11 cellular contexts compared by ENCODE assay signal in the genomic region with DNA sequence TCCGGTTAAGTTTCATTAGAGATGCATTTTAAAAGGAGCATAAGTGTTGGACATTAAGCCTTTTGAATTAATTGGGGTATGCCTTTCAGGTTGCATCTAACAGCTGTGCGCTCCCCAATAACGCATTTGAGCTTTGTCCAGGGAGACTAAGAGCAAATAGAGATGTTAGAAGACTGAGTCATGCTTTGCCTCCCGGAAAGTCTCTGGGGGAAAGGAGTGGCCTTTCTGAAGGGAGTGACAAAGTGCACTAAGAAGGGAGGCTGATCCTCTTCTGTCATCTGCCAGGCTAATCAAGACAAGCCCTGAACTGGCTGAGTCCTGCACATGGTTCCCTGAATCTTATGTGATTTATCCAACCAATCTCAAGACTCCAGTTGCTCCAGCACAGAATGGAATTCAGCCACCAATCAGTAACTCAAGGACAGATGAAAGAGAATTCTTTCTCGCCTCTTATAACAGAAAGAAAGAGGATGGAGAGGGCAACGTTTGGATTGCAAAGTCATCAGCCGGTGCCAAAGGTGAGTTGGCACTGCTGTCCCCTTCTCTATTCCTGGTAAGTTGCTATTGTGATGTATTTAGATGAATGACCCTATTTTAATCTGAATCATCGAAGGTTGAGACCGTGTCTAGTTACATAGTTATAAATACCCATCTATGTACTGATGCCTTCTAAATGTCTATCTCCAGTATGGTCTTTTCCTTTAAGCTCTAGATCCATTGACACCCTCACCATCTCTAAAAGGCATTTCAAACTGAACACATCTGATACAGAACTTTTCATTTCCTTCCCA. TPM values are rescaled to one million over a fixed set of nuclear protein-coding genes. Genes with fewer than 3 reads are reported as not detected.
A peak's percentile ranks its signal among the peaks of the same experiment; 100 is the strongest.
DNase-seq lines count a peak whose midpoint lies in the region; ATAC-seq, FAIRE-seq and TF ChIP-seq lines count a peak whose summit lies in the region.
"Had no signal": no experiment of that assay in that cellular context is flagged by ENCODE, and none has a peak within 500 bp of the region (broad histone marks: within the 10 kb centered on the region; RNA-seq: fewer than 3 reads in every experiment).

No MANE protein-coding gene starts in this region.

- H3K4me3 ChIP-seq in AG10803 (ENCODE audit: low read length) = no peak overlapping the region
- no peak overlapping the region for H3K4me3 ChIP-seq in GM12878
- peak overlapping the region in 2 of 3 experiments; percentile 38 to 42 for H3K4me3 ChIP-seq in keratinocyte (ENCODE audit: control insufficient read depth in 2 of 3, extremely low read depth in 1 of 3, insufficient read depth in 2 of 3, low read depth in 1 of 3, low read length in 3 of 3)

- no peak for ATAC-seq in GM12878
- no peak for ATAC-seq in HG02610 (IDR thresholded peaks at IDR 0.05; ENCODE audit: unreplicated experiment)
- no peak for ATAC-seq in GM18511 (IDR thresholded peaks at IDR 0.05; ENCODE audit: unreplicated experiment)
- ATAC-seq in HG03460 (IDR thresholded peaks at IDR 0.05; ENCODE audit: unreplicated experiment) = no peak

- TF ChIP-seq CTCF in AG10803 (conservative IDR thresholded peaks at IDR 0.05; ENCODE audit: low read length) (no peak), GM12878 (IDR thresholded peaks at IDR 0.05 in 2 of 3, conservative IDR thresholded peaks at IDR 0.05 in 1 of 3; ENCODE audit: control insufficient read depth in 2 of 3, extremely low read depth in 1 of 3, insufficient read depth in 1 of 3, low read depth in 3 of 3, low read length in 3 of 3) (no peak), keratinocyte (optimal IDR thresholded peaks at IDR 0.05 in 1 of 3, IDR thresholded peaks at IDR 0.05 in 1 of 3, conservative IDR thresholded peaks at IDR 0.05 in 1 of 3; ENCODE audit: extremely low read depth in 1 of 3, insufficient read depth in 2 of 3, low read length in 3 of 3) (no peak)

- no peak overlapping the region for H3K4me2 ChIP-seq in GM12878 (ENCODE audit: control insufficient read depth, insufficient read depth)
- H3K4me2 ChIP-seq in keratinocyte (ENCODE audit: control insufficient read depth, extremely low read depth, insufficient read depth, low read depth, low read length) = peak overlapping the region; percentile 65

- intact Hi-C loops in GM12878 (cut with micrococcal nuclease; ENCODE audit: unreplicated experiment) = no loop called here

- no peak for TF ChIP-seq EP300 in GM12878 (IDR thresholded peaks at IDR 0.05; ENCODE audit: borderline replicate concordance in 1 of 2, control insufficient read depth in 1 of 2, low read depth in 2 of 2, low read length in 2 of 2)

- H3K4me3 Mint-ChIP-seq in activated naive CD8-positive, alpha-beta T cell treated with anti-CD3 and anti-CD28 coated beads for 36 hours = no peak overlapping the region
- H3K4me3 Mint-ChIP-seq: CD4-positive, CD25-positive, alpha-beta regulatory T cell; stimulated activated naive CD8-positive, alpha-beta T cell treated with anti-CD3 and anti-CD28 coated beads, Interleukin-15, Interleukin-2, amounts not matched to agents 100 ng/mL and 50 ng/mL, for 24 hours had no signal

- H3K36me3 ChIP-seq in GM12878 (ENCODE audit: control insufficient read depth in 2 of 2, insufficient read depth in 2 of 2, low read length in 1 of 2) (no peaks in the 10 kb centered on the region), keratinocyte (ENCODE audit: control insufficient read depth in 2 of 2, extremely low read depth in 1 of 2, insufficient read depth in 2 of 2, low read length in 2 of 2) (peaks cover 0 to 1% of the 10 kb centered on the region in 2 experiments)

- in situ Hi-C loops in GM12878 (cut with MboI) = no loop called here

- dilution Hi-C loops in keratinocyte (cut with MboI; ENCODE audit: extremely low pct_ligation_motif_present, low sequenced_read_pairs) = no loop called here

- H3K27me3 ChIP-seq in GM12878 (replicated peaks in 1 of 2; ENCODE audit: control insufficient read depth in 2 of 2, insufficient read depth in 2 of 2, low read length in 1 of 2) (no peaks in the 10 kb centered on the region), keratinocyte (ENCODE audit: control insufficient read depth, extremely low read depth, insufficient read depth, low read length) (no peaks in the 10 kb centered on the region)

- WGBS in GM12878 (ENCODE audit: insufficient coverage, insufficient replicate concordance, low lambda C conversion rate, missing lambda C conversion rate) = 91% methylated on average over 9 of the region's 9 CpGs

- no peaks in the 10 kb centered on the region for H4K20me1 ChIP-seq in GM12878 (ENCODE audit: control insufficient read depth, insufficient read depth)
- H4K20me1 ChIP-seq in keratinocyte (ENCODE audit: control insufficient read depth, extremely low read depth, insufficient read depth, low read length) = peaks cover 3% of the 10 kb centered on the region

- H3K9me3 ChIP-seq in GM12878 (replicated peaks; ENCODE audit: control insufficient read depth, insufficient read depth, low read length) = no peaks in the 10 kb centered on the region
- H3K9me3 ChIP-seq in keratinocyte (ENCODE audit: control insufficient read depth, low read depth, low read length) = no peaks in the 10 kb centered on the region

- H3K9me3 Mint-ChIP-seq in activated naive CD8-positive, alpha-beta T cell treated with anti-CD3 and anti-CD28 coated beads for 36 hours = no peaks in the 10 kb centered on the region
- H3K9me3 Mint-ChIP-seq: CD4-positive, CD25-positive, alpha-beta regulatory T cell; stimulated activated naive CD8-positive, alpha-beta T cell treated with anti-CD3 and anti-CD28 coated beads, Interleukin-15, Interleukin-2, amounts not matched to agents 100 ng/mL and 50 ng/mL, for 24 hours had no signal

- no peaks in the 10 kb centered on the region for H3K27me3 Mint-ChIP-seq in activated naive CD8-positive, alpha-beta T cell treated with anti-CD3 and anti-CD28 coated beads for 36 hours
- H3K27me3 Mint-ChIP-seq: CD4-positive, CD25-positive, alpha-beta regulatory T cell; stimulated activated naive CD8-positive, alpha-beta T cell treated with anti-CD3 and anti-CD28 coated beads, Interleukin-15, Interleukin-2, amounts not matched to agents 100 ng/mL and 50 ng/mL, for 24 hours had no signal

- CTCF ChIA-PET in GM12878 (lab: Yijun Ruan, JAX) = interaction anchor here (0.6 to 1.6 kb wide), 2 partner anchors 10 to 13 kb away, joined by 4 to 8 read pairs; no protein-coding TSS in a partner anchor

- SMC1A ChIA-PET in GM12878 (lab: Charles Lee; ENCODE audit: uncharacterized antibody, unreplicated experiment) = interaction anchor here (1.0 to 1.3 kb wide), 2 partner anchors 10 to 23 kb away, joined by 3 to 6 read pairs; no protein-coding TSS in a partner anchor

- RAD21 ChIA-PET in GM12878 (lab: Charles Lee; ENCODE audit: unreplicated experiment) = no interaction called here

- TF ChIP-seq POLR2A in GM12878 (IDR thresholded peaks at IDR 0.05; ENCODE audit: low read depth, low read length) = no peak

- FAIRE-seq in GM12878 (lab: Jason Lieb, UNC) (no peak), keratinocyte (lab: Jason Lieb, UNC) (peak; percentile 79)
- FAIRE-seq: islet of Langerhans had no signal

- no peak for TF ChIP-seq RAD21 in GM12878 (IDR thresholded peaks at IDR 0.05; ENCODE audit: insufficient read depth, low read depth, low read length)

- no peaks in the 10 kb centered on the region for H3K4me1 ChIP-seq in GM12878 (ENCODE audit: control insufficient read depth, insufficient read depth, low read length)
- peaks cover 19% of the 10 kb centered on the region for H3K4me1 ChIP-seq in keratinocyte (ENCODE audit: control insufficient read depth, extremely low read depth, insufficient read depth, low read length)

- H3K4me1 Mint-ChIP-seq in activated naive CD8-positive, alpha-beta T cell treated with anti-CD3 and anti-CD28 coated beads for 36 hours = peaks cover 2% of the 10 kb centered on the region

- H3K27ac Mint-ChIP-seq in activated naive CD8-positive, alpha-beta T cell treated with anti-CD3 and anti-CD28 coated beads for 36 hours = no peak overlapping the region
- H3K27ac Mint-ChIP-seq: CD4-positive, CD25-positive, alpha-beta regulatory T cell; stimulated activated naive CD8-positive, alpha-beta T cell treated with anti-CD3 and anti-CD28 coated beads, Interleukin-15, Interleukin-2, amounts not matched to agents 100 ng/mL and 50 ng/mL, for 24 hours had no signal

- H3K79me2 ChIP-seq in GM12878 (ENCODE audit: control insufficient read depth, insufficient read depth, low read length) = no peaks in the 10 kb centered on the region
- H3K79me2 ChIP-seq in keratinocyte (ENCODE audit: control insufficient read depth, insufficient read depth, low read length) = peaks cover 10% of the 10 kb centered on the region

- H3K27ac ChIP-seq in GM12878 (ENCODE audit: control insufficient read depth, insufficient read depth) (no peak overlapping the region), keratinocyte (ENCODE audit: control insufficient read depth, insufficient read depth, low read length) (no peak overlapping the region)

- no peak overlapping the region for H2AFZ ChIP-seq in GM12878 (ENCODE audit: control insufficient read depth, low read depth, low read length)
- H2AFZ ChIP-seq in keratinocyte (ENCODE audit: control insufficient read depth, low read length) = no peak overlapping the region

- no peak overlapping the region for H3K9ac ChIP-seq in GM12878 (ENCODE audit: control insufficient read depth, insufficient read depth, low read length)
- no peak overlapping the region for H3K9ac ChIP-seq in keratinocyte (ENCODE audit: control insufficient read depth, extremely low read depth, insufficient read depth, low read length)

- BruUV-seq in GM12878 (replicated peaks; lab: Mats Ljungman, UMichigan) = TSS peak; percentile 43

- H3K36me3 Mint-ChIP-seq in activated naive CD8-positive, alpha-beta T cell treated with anti-CD3 and anti-CD28 coated beads for 36 hours = peaks cover 5% of the 10 kb centered on the region
- H3K36me3 Mint-ChIP-seq: CD4-positive, CD25-positive, alpha-beta regulatory T cell had no signal

- DNase-seq in AG10803 (ENCODE audit: low read depth) = peak; percentile 78
- peak; percentile 42 for DNase-seq in HT1080 (ENCODE audit: low read depth)
- DNase-seq in GM12878 (ENCODE audit: low read depth, low spot score) = no peak
- no peak for DNase-seq in keratinocyte (ENCODE audit: low read depth, low spot score)
- no peak for DNase-seq in activated naive CD8-positive, alpha-beta T cell treated with anti-CD3 and anti-CD28 coated beads for 36 hours
- DNase-seq: CD4-positive, CD25-positive, alpha-beta regulatory T cell had no signal

- no peaks in the 10 kb centered on the region for H3K9me1 ChIP-seq in keratinocyte (ENCODE audit: control insufficient read depth, extremely low read depth, insufficient read depth, low read length)

- POLR2A ChIA-PET in GM12878 (lab: Charles Lee) = interaction anchor here (0.6 to 0.7 kb wide), 2 partner anchors 16 to 26 kb away, joined by 3 to 6 read pairs; no protein-coding TSS in a partner anchor

RNA-seq across cellular contexts. Expression of gene TTL, which starts 12.1 kb away (rescaled TPM):
- 48.5 and 50.1 TPM in 2 replicates for total RNA-seq in HT1080 (2014; rRNA removed; shearing (Covaris generic))
- 35.1 and 39.4 TPM in 2 replicates for polyA plus RNA-seq in HT1080 (2015; cell fraction: cytosol; rRNA removed)
- 37.9 and 40.0 TPM in 2 replicates for polyA plus RNA-seq in HT1080 (2015; cell fraction: nucleus; rRNA removed)
- total RNA-seq in GM12878 (2013; cell fraction: nucleolus; rRNA removed) = 28.7 and 29.4 TPM in 2 replicates
- total RNA-seq in GM12878 (2014; rRNA removed) (16.6 and 16.7 TPM in 2 replicates), GM12878 (2014; rRNA removed; fragmentation: Illumina TruSeq; extraction: Trizol) (21.1 and 21.8 TPM in 2 replicates), GM12878 (2021) (24.1 and 27.1 TPM in 2 replicates)
- polyA plus RNA-seq in GM12878 (2011; ENCODE audit: low read depth) = 4.6 TPM
- polyA plus RNA-seq in GM12878 (2011; rRNA removed) (17.4 and 19.9 TPM in 2 replicates), GM12878 (2014; fragmentation: Illumina TruSeq; extraction: Trizol) (23.0 and 24.7 TPM in 2 replicates), GM12878 (2014; fragmentation: Nextera tagmentation; extraction: Ambion mirVana) (1 to 10 TPM; 3.9 to 4.8 TPM), GM12878 (2014; rRNA removed) (15.2 and 15.5 TPM in 2 replicates), GM12878 (2016; fragmentation: Nextera tagmentation; extraction: Ambion mirVana) (1 to 10 TPM; 5.0 to 5.2 TPM), keratinocyte (27.6 to 37.9 TPM (median 28.6 TPM) in 3 replicates)
- 13.2 and 13.6 TPM in 2 replicates for polyA plus RNA-seq in GM12878 (2011; cell fraction: cytosol; rRNA removed)
- polyA plus RNA-seq in GM12878 (2011; cell fraction: nucleus; rRNA removed) = 15.4 and 18.9 TPM in 2 replicates
- 5.8 and 6.1 TPM in 2 replicates for polyA plus RNA-seq in GM12878 (2012)
- 18.7 and 23.0 TPM in 2 replicates for polyA minus RNA-seq in GM12878 (2011; rRNA and poly(A)+ RNA removed)
- polyA minus RNA-seq in GM12878 (2011; cell fraction: cytosol; rRNA and poly(A)+ RNA removed) = 6.1 and 14.3 TPM in 2 replicates
- 6.9 and 12.4 TPM in 2 replicates for polyA minus RNA-seq in GM12878 (2011; cell fraction: nucleus; rRNA and poly(A)+ RNA removed)
- polyA plus RNA-seq in keratinocyte (2011; ENCODE audit: low read depth) = 10.4 TPM
- 31.2 and 45.2 TPM in 2 replicates for polyA plus RNA-seq in keratinocyte (2011; cell fraction: cytosol; rRNA removed)
- 37.9 and 39.6 TPM in 2 replicates for polyA plus RNA-seq in keratinocyte (2011; cell fraction: nucleus; rRNA removed)
- polyA plus RNA-seq in keratinocyte (2012; ENCODE audit: low replicate concordance) = 16.8 and 31.0 TPM in 2 replicates
- polyA minus RNA-seq in keratinocyte = 39.3 to 58.3 TPM (median 44.3 TPM) in 3 replicates
- polyA minus RNA-seq in keratinocyte (2011; cell fraction: cytosol; rRNA and poly(A)+ RNA removed) = 38.8 TPM
- 19.0 and 43.3 TPM in 2 replicates for polyA minus RNA-seq in keratinocyte (2011; cell fraction: nucleus; rRNA and poly(A)+ RNA removed)
- total RNA-seq in activated naive CD8-positive, alpha-beta T cell treated with anti-CD3 and anti-CD28 coated beads for 36 hours = 10 to 100 TPM; 32.8 to 33.9 TPM

RNA-seq across cellular contexts. Expression of gene POLR1B, which starts 48.2 kb away (rescaled TPM):
- total RNA-seq in HT1080 (2014; rRNA removed; shearing (Covaris generic)) = 58.2 and 84.0 TPM in 2 replicates
- polyA plus RNA-seq in HT1080 (2015; cell fraction: cytosol; rRNA removed) = 33.6 and 40.5 TPM in 2 replicates
- polyA plus RNA-seq in HT1080 (2015; cell fraction: nucleus; rRNA removed) = 69.2 and 83.0 TPM in 2 replicates
- total RNA-seq in GM12878 (2013; cell fraction: nucleolus; rRNA removed) = 43.8 and 53.7 TPM in 2 replicates
- total RNA-seq in GM12878 (2014; rRNA removed) = 30.1 and 31.2 TPM in 2 replicates
- total RNA-seq in GM12878 (2014; rRNA removed; fragmentation: Illumina TruSeq; extraction: Trizol) = 36.7 and 37.8 TPM in 2 replicates
- 45.1 and 55.8 TPM in 2 replicates for total RNA-seq in GM12878 (2021)
- polyA plus RNA-seq in GM12878 (2011; ENCODE audit: low read depth) = 12.6 TPM
- polyA plus RNA-seq in GM12878 (2011; rRNA removed) = 35.7 and 38.6 TPM in 2 replicates
- 28.7 and 33.2 TPM in 2 replicates for polyA plus RNA-seq in GM12878 (2011; cell fraction: cytosol; rRNA removed)
- 21.1 and 36.1 TPM in 2 replicates for polyA plus RNA-seq in GM12878 (2011; cell fraction: nucleus; rRNA removed)
- 12.6 and 16.2 TPM in 2 replicates for polyA plus RNA-seq in GM12878 (2012)
- polyA plus RNA-seq in GM12878 (2014; fragmentation: Illumina TruSeq; extraction: Trizol) = 33.6 and 37.9 TPM in 2 replicates
- polyA plus RNA-seq in GM12878 (2014; fragmentation: Nextera tagmentation; extraction: Ambion mirVana) = 10 to 100 TPM; 13.4 to 14.3 TPM
- 27.4 and 36.1 TPM in 2 replicates for polyA plus RNA-seq in GM12878 (2014; rRNA removed)
- polyA plus RNA-seq in GM12878 (2016; fragmentation: Nextera tagmentation; extraction: Ambion mirVana) = 10 to 100 TPM; 46.7 to 47.2 TPM
- 88.5 and 101 TPM in 2 replicates for polyA minus RNA-seq in GM12878 (2011; rRNA and poly(A)+ RNA removed)
- 32.0 and 36.5 TPM in 2 replicates for polyA minus RNA-seq in GM12878 (2011; cell fraction: cytosol; rRNA and poly(A)+ RNA removed)
- 19.5 and 30.7 TPM in 2 replicates for polyA minus RNA-seq in GM12878 (2011; cell fraction: nucleus; rRNA and poly(A)+ RNA removed)
- 23.5 to 31.9 TPM (median 27.1 TPM) in 3 replicates for polyA plus RNA-seq in keratinocyte
- polyA plus RNA-seq in keratinocyte (2011; ENCODE audit: low read depth) = 7.5 TPM
- 13.2 and 21.2 TPM in 2 replicates for polyA plus RNA-seq in keratinocyte (2011; cell fraction: cytosol; rRNA removed)
- 38.7 and 42.7 TPM in 2 replicates for polyA plus RNA-seq in keratinocyte (2011; cell fraction: nucleus; rRNA removed)
- polyA plus RNA-seq in keratinocyte (2012; ENCODE audit: low replicate concordance) = 11.3 and 19.7 TPM in 2 replicates
- 58.3 to 70.7 TPM (median 66.9 TPM) in 3 replicates for polyA minus RNA-seq in keratinocyte
- 22.3 TPM for polyA minus RNA-seq in keratinocyte (2011; cell fraction: cytosol; rRNA and poly(A)+ RNA removed)
- 34.3 and 66.8 TPM in 2 replicates for polyA minus RNA-seq in keratinocyte (2011; cell fraction: nucleus; rRNA and poly(A)+ RNA removed)
- 10 to 100 TPM; 71.2 to 80.8 TPM for total RNA-seq in activated naive CD8-positive, alpha-beta T cell treated with anti-CD3 and anti-CD28 coated beads for 36 hours

Comparison
In these comparisons a context has a peak if more than half of its experiments do, and no peak if none do; other contexts are left out.
1. DNase-seq: peak in AG10803 (single experiment) and HT1080 (single experiment); none in GM12878 (single experiment), keratinocyte (single experiment) and activated naive CD8-positive, alpha-beta T cell treated with anti-CD3 and anti-CD28 coated beads for 36 hours (single experiment).
2. H3K4me3 ChIP-seq: peak in keratinocyte (2 of 3); none in AG10803 (single experiment) and GM12878 (single experiment).